Comparison of ENCODE assay signal across 20 cellular contexts in the genomic region with DNA sequence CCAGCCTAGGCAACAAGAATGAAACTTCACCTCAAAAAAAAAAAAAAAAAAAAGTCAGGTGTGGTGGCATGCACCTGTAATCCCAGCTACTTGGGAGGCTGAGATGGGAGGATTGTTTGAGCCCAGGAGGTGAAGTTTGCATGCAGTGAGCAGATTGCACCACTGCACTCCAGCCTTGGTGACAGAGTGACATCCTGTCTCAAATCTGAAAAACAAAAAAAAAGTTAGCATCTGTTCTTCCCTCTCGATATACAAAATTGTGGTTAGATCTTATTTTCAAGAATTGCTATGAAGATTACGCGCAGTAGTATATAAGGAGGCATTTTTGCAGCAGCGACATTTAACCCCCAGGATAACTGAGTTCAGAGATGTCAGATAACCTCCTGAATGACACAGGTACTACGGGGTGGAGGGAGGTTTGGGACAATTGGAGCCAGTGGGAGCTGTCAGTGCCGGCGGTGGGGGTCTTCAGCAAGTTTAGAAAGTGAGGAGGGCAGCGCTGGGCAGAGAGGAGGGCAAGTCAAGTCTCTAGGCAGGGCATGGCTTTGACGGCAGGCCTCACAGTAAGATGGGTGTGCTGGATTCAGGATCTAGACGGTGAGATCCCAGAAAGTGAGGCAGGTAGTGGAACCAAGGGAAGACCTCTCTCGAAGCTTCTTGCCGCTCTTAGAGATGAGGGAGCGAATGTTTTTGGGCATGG. TPM values are rescaled to one million over a fixed set of nuclear protein-coding genes. Genes with fewer than 3 reads are reported as not detected.
DNase-seq lines count a peak whose midpoint lies in the region; ATAC-seq, FAIRE-seq and TF ChIP-seq lines count a peak whose summit lies in the region.
"Had no signal": no experiment of that assay in that cellular context is flagged by ENCODE, and none has a peak within 500 bp of the region (broad histone marks: within the 10 kb centered on the region; RNA-seq: fewer than 3 reads in every experiment).

No MANE protein-coding gene starts in this region.

- no peak overlapping the region for H4K91ac ChIP-seq in IMR-90 (ENCODE audit: insufficient read depth, low read depth, low read length)
- peak overlapping the region; percentile 67 for H4K91ac ChIP-seq in H1 (replicated peaks; ENCODE audit: insufficient read length, low read length)

- H2AK9ac ChIP-seq in IMR-90 (replicated peaks; ENCODE audit: low read depth, low read length, poor library complexity): no peak overlapping the region

- H3K4ac ChIP-seq in IMR-90 (ENCODE audit: low read depth, low read length): peak overlapping the region; percentile 11; the same call in 1 of the 2 replicates
- H3K4ac ChIP-seq in H1 (replicated peaks; ENCODE audit: insufficient read length, low read depth, low read length): no peak overlapping the region

- H2BK15ac ChIP-seq in IMR-90 (ENCODE audit: low read depth, low read length) (no peak overlapping the region), H1 (ENCODE audit: low read length) (no peak overlapping the region)

- H3K27ac Mint-ChIP-seq in CD4-positive, CD25-positive, alpha-beta regulatory T cell: peak overlapping the region in 2 of 3 donors; percentile 10 to 52
- peak overlapping the region; percentile 84 for H3K27ac Mint-ChIP-seq in osteocyte (ENCODE audit: unreplicated experiment)
- H3K27ac Mint-ChIP-seq: activated CD4-positive, alpha-beta memory T cell treated with anti-CD3 and anti-CD28 coated beads, Interleukin-2, amount 10 ng/mL, durations not matched to agents 7 days and 5 days had no signal

- H2BK12ac ChIP-seq in H1 (ENCODE audit: low read depth, low read length): peak overlapping the region; percentile 63; the same call in 1 of the 2 replicates

- H3K36me3 Mint-ChIP-seq in CD4-positive, CD25-positive, alpha-beta regulatory T cell: no peaks in the 10 kb centered on the region
- no peaks in the 10 kb centered on the region for H3K36me3 Mint-ChIP-seq in osteocyte (ENCODE audit: unreplicated experiment)

- H4K5ac ChIP-seq in IMR-90 (ENCODE audit: low read depth, low read length): peak overlapping the region; percentile 12; the same call in 1 of the 2 replicates
- H4K5ac ChIP-seq in H1 (ENCODE audit: insufficient read length, low read depth, low read length): no peak overlapping the region

- no peaks in the 10 kb centered on the region for H3K9me3 ChIP-seq in CD4-positive, CD25-positive, alpha-beta regulatory T cell (ENCODE audit: control insufficient read depth in 2 of 2, low read length in 2 of 2)
- H3K9me3 ChIP-seq in IMR-90 (ENCODE audit: control insufficient read depth, insufficient read depth, low read length): no peaks in the 10 kb centered on the region
- no peaks in the 10 kb centered on the region for H3K9me3 ChIP-seq in H1 (ENCODE audit: insufficient read depth in 2 of 2, low read depth in 1 of 2, low read length in 1 of 2)
- H3K9me3 ChIP-seq: Caco-2, colonic mucosa, neutrophil had no signal

- no peaks in the 10 kb centered on the region for H3K4me1 ChIP-seq in CD4-positive, CD25-positive, alpha-beta regulatory T cell (ENCODE audit: control insufficient read depth, insufficient read depth, low read length, poor library complexity, severe bottlenecking)
- H3K4me1 ChIP-seq in IMR-90 (ENCODE audit: control insufficient read depth, insufficient read depth, low read length) (peaks cover 10% of the 10 kb centered on the region), H1 (replicated peaks in 1 of 4; ENCODE audit: control insufficient read depth in 3 of 4, insufficient read depth in 4 of 4, low read length in 3 of 4) (peaks cover 0 to 13% (median 5%) of the 10 kb centered on the region in 4 experiments; a peak in 5 of 7 replicates)
- H3K4me1 ChIP-seq: Caco-2, colonic mucosa had no signal

- H3K9me1 ChIP-seq in IMR-90 (ENCODE audit: insufficient read depth, low read length): peaks cover 5% of the 10 kb centered on the region; the same call in 1 of the 2 replicates

- no peak for ATAC-seq in CD4-positive, CD25-positive, alpha-beta regulatory T cell (ENCODE audit: low read depth in 2 of 2)
- ATAC-seq in IMR-90 (ENCODE audit: low read depth) (no peak), HG02798 (IDR thresholded peaks at IDR 0.05; ENCODE audit: poor library complexity, unreplicated experiment) (no peak), GM21576 (IDR thresholded peaks at IDR 0.05; ENCODE audit: unreplicated experiment) (no peak), HG02970 (IDR thresholded peaks at IDR 0.05; ENCODE audit: low FRiP score, unreplicated experiment) (no peak), HG02981 (IDR thresholded peaks at IDR 0.05; ENCODE audit: unreplicated experiment) (no peak)

- H3K23me2 ChIP-seq in H1 (ENCODE audit: low read depth, low read length): no peaks in the 10 kb centered on the region

- no peak for FAIRE-seq in H1 (lab: Jason Lieb, UNC)
- FAIRE-seq: endothelial cell of umbilical vein had no signal

- H2BK120ac ChIP-seq in IMR-90 (ENCODE audit: low read depth, low read length): no peak overlapping the region
- no peak overlapping the region for H2BK120ac ChIP-seq in H1 (replicated peaks; ENCODE audit: low read depth, low read length)

- no peak for TF ChIP-seq CTCF in IMR-90 (conservative IDR thresholded peaks at IDR 0.05; ENCODE audit: low read depth, low read length)
- no peak for TF ChIP-seq CTCF in H1 (IDR thresholded peaks at IDR 0.05; ENCODE audit: control extremely low read depth in 1 of 3, insufficient read depth in 1 of 3, low read depth in 1 of 3, low read length in 3 of 3)
- no peak for TF ChIP-seq CTCF in osteocyte (IDR thresholded peaks at IDR 0.05)

- H2AK5ac ChIP-seq in IMR-90 (ENCODE audit: low read depth, low read length) (no peak overlapping the region; the same call in 1 of the 2 replicates), H1 (ENCODE audit: low read depth, low read length) (no peak overlapping the region)

- H3K27me3 ChIP-seq in CD4-positive, CD25-positive, alpha-beta regulatory T cell (ENCODE audit: control insufficient read depth, insufficient read depth, low read length): peaks cover 3% of the 10 kb centered on the region
- H3K27me3 ChIP-seq in IMR-90 (ENCODE audit: control insufficient read depth, insufficient read depth, low read length) (peaks cover 23% of the 10 kb centered on the region), H1 (replicated peaks in 1 of 4; ENCODE audit: control insufficient read depth in 3 of 4, extremely low read depth in 1 of 4, insufficient read depth in 3 of 4, low read length in 3 of 4) (no peaks in the 10 kb centered on the region)
- H3K27me3 ChIP-seq: colonic mucosa had no signal

- no peak for TF ChIP-seq EP300 in H1 (IDR thresholded peaks at IDR 0.05; ENCODE audit: borderline replicate concordance in 1 of 2, low read depth in 2 of 2, low read length in 2 of 2)

- dilution Hi-C loops in IMR-90 (cut with HindIII; ENCODE audit: low sequenced_read_pairs, unreplicated experiment): no loop called here

- no peak overlapping the region for H3K23ac ChIP-seq in IMR-90 (ENCODE audit: low read depth, low read length)
- no peak overlapping the region for H3K23ac ChIP-seq in H1 (ENCODE audit: insufficient read length)

- H3K4me3 ChIP-seq in CD4-positive, CD25-positive, alpha-beta regulatory T cell (ENCODE audit: low read depth, low read length): no peak overlapping the region
- H3K4me3 ChIP-seq in IMR-90 (ENCODE audit: insufficient read depth, low read depth, low read length) (no peak overlapping the region), H1 (ENCODE audit: extremely low read depth in 1 of 4, insufficient read depth in 2 of 4, low read depth in 3 of 4, low read length in 4 of 4) (no peak overlapping the region)
- H3K4me3 ChIP-seq: colonic mucosa had no signal

- H3K18ac ChIP-seq in IMR-90 (ENCODE audit: low read depth, low read length) (peak overlapping the region; percentile 9; the same call in 1 of the 2 replicates), H1 (ENCODE audit: extremely low read depth, low read length) (no peak overlapping the region)

- peaks cover 6% of the 10 kb centered on the region for H3K27me3 Mint-ChIP-seq in CD4-positive, CD25-positive, alpha-beta regulatory T cell
- H3K27me3 Mint-ChIP-seq in osteocyte (ENCODE audit: unreplicated experiment): no peaks in the 10 kb centered on the region

- TF ChIP-seq POLR2A in IMR-90 (IDR thresholded peaks at IDR 0.05; ENCODE audit: low read depth, low read length): no peak
- TF ChIP-seq POLR2A in H1 (IDR thresholded peaks at IDR 0.05; ENCODE audit: control extremely low read depth in 1 of 2, low read depth in 2 of 2, low read length in 2 of 2): no peak

- H3K4me2 ChIP-seq in IMR-90 (ENCODE audit: low read depth, low read length): no peak overlapping the region; the same call in 1 of the 2 replicates
- H3K4me2 ChIP-seq in H1 (ENCODE audit: insufficient read depth in 1 of 2, low read depth in 2 of 2, low read length in 2 of 2): no peak overlapping the region

- 82% methylated on average over 5 of the region's 13 CpGs; no CpG with 5 or more reads in 1 of the 2 experiments for WGBS in IMR-90 (ENCODE audit: extremely low coverage in 2 of 2, insufficient read length in 1 of 2), 2 experiments
- WGBS in H1 (ENCODE audit: extremely low coverage in 1 of 2, insufficient coverage in 1 of 2, insufficient read length in 1 of 2, insufficient replicate concordance in 2 of 2, low coverage in 1 of 2, low lambda C conversion rate in 2 of 2, missing lambda C conversion rate in 1 of 2), 2 experiments: 94% methylated on average over 13 of the region's 13 CpGs; no CpG with 5 or more reads in 1 of the 2 experiments

- no peaks in the 10 kb centered on the region for H3K79me2 ChIP-seq in H1 (ENCODE audit: control insufficient read depth in 1 of 2, insufficient read depth in 2 of 2, low read length in 2 of 2)

- no peaks in the 10 kb centered on the region for H4K20me1 ChIP-seq in IMR-90 (ENCODE audit: insufficient read depth, low read length)
- H4K20me1 ChIP-seq in H1 (replicated peaks in 1 of 2; ENCODE audit: control insufficient read depth in 1 of 2, insufficient read depth in 2 of 2, low read length in 2 of 2): no peaks in the 10 kb centered on the region

- H3K14ac ChIP-seq in IMR-90 (replicated peaks; ENCODE audit: low read depth, low read length) (no peak overlapping the region), H1 (ENCODE audit: insufficient read length) (no peak overlapping the region)

- no peak overlapping the region for H3K27ac ChIP-seq in CD4-positive, CD25-positive, alpha-beta regulatory T cell (ENCODE audit: insufficient read depth, low read length, poor library complexity, severe bottlenecking)
- no peak overlapping the region for H3K27ac ChIP-seq in IMR-90 (ENCODE audit: insufficient read depth, low read length)
- H3K27ac ChIP-seq in H1 (ENCODE audit: low read depth, low read length): no peak overlapping the region
- H3K27ac ChIP-seq: colonic mucosa, neutrophil, VCaP had no signal

- H2AFZ ChIP-seq in IMR-90 (replicated peaks; ENCODE audit: low read length, poor library complexity) (no peak overlapping the region), H1 (ENCODE audit: low read length) (peak overlapping the region; percentile 72; the same call in 1 of the 2 replicates)

- no peak overlapping the region for H3K56ac ChIP-seq in IMR-90 (ENCODE audit: extremely low read depth, insufficient read depth, low read length)
- H3K56ac ChIP-seq in H1 (replicated peaks; ENCODE audit: insufficient read length, low read depth, low read length): no peak overlapping the region

- H2BK5ac ChIP-seq in IMR-90 (ENCODE audit: low read depth, low read length, poor library complexity, severe bottlenecking) (no peak overlapping the region), H1 (ENCODE audit: low read depth, low read length) (peak overlapping the region; percentile 66; the same call in 1 of the 2 replicates)

- DNase-seq in CD4-positive, CD25-positive, alpha-beta regulatory T cell: no peak
- no peak for DNase-seq in IMR-90
- DNase-seq in H1 (ENCODE audit: low read depth in 1 of 2, low spot score in 2 of 2): no peak
- no peak for DNase-seq in osteocyte (ENCODE audit: extremely low spot score, unreplicated experiment)
- DNase-seq: activated CD4-positive, alpha-beta memory T cell treated with anti-CD3 and anti-CD28 coated beads, Interleukin-2, amount 10 ng/mL, durations not matched to agents 7 days and 5 days; activated naive CD4-positive, alpha-beta T cell treated with anti-CD3 and anti-CD28 coated beads, Interleukin-2, amount 50 U/mL, for 16 hours; activated T-cell treated with anti-CD3 and anti-CD28 coated beads, Interleukin-2, amount 50 U/mL, for 1 hour; Caco-2; colonic mucosa; midbrain; NCI-H1694 treated with DMSO at 0.1 percent for 48 hours; NCI-H446; T-helper 1 cell had no signal

- no TSS peak for BruUV-seq in IMR-90 (replicated peaks; lab: Mats Ljungman, UMichigan)

- H3K36me3 ChIP-seq in CD4-positive, CD25-positive, alpha-beta regulatory T cell (ENCODE audit: control insufficient read depth, insufficient read depth, low read length): no peaks in the 10 kb centered on the region
- H3K36me3 ChIP-seq in IMR-90 (ENCODE audit: control insufficient read depth, insufficient read depth, low read length) (no peaks in the 10 kb centered on the region), H1 (ENCODE audit: control insufficient read depth in 2 of 4, insufficient read depth in 4 of 4, low read length in 3 of 4) (no peaks in the 10 kb centered on the region)
- H3K36me3 ChIP-seq: colonic mucosa, neutrophil had no signal

- TF ChIP-seq RAD21 in IMR-90 (IDR thresholded peaks at IDR 0.05; ENCODE audit: low read length): no peak
- TF ChIP-seq RAD21 in H1 (IDR thresholded peaks at IDR 0.05 in 1 of 2, conservative IDR thresholded peaks at IDR 0.05 in 1 of 2; ENCODE audit: low read depth in 2 of 2, low read length in 2 of 2): no peak

- in situ Hi-C loops in IMR-90 (cut with MboI; ENCODE audit: low sequenced_read_pairs): no loop called here

- CTCF ChIA-PET in IMR-90 (lab: Yijun Ruan, JAX): no interaction called here
- CTCF ChIA-PET in H1 (lab: Charles Lee; ENCODE audit: partially characterized antibody): interaction anchor here (0.6 to 3.6 kb wide), 8 partner anchors 9 to 510 kb away, joined by 3 to 26 read pairs (median 4); no protein-coding TSS in a partner anchor

- no peak overlapping the region for H4K8ac ChIP-seq in IMR-90 (ENCODE audit: low read depth in 2 of 2, low read length in 2 of 2)
- H4K8ac ChIP-seq in H1 (ENCODE audit: extremely low read depth, insufficient read depth, low read length): no peak overlapping the region

- H3K9ac ChIP-seq in IMR-90 (ENCODE audit: low read depth, low read length) (no peak overlapping the region), H1 (replicated peaks in 1 of 4; ENCODE audit: extremely low read depth in 1 of 4, low read depth in 3 of 4, low read length in 3 of 4) (no peak overlapping the region)

- no peaks in the 10 kb centered on the region for H3K9me3 Mint-ChIP-seq in CD4-positive, CD25-positive, alpha-beta regulatory T cell
- no peaks in the 10 kb centered on the region for H3K9me3 Mint-ChIP-seq in osteocyte (ENCODE audit: unreplicated experiment)
- H3K9me3 Mint-ChIP-seq: activated CD4-positive, alpha-beta memory T cell treated with anti-CD3 and anti-CD28 coated beads, Interleukin-2, amount 10 ng/mL, durations not matched to agents 7 days and 5 days had no signal

- POLR2A ChIA-PET in IMR-90 (lab: Charles Lee; ENCODE audit: unreplicated experiment): interaction anchor here (0.7 kb wide), 1 partner anchor 1963 kb away, joined by 9 read pairs; no protein-coding TSS in a partner anchor
- POLR2A ChIA-PET in H1 (lab: Charles Lee; ENCODE audit: partially characterized antibody): interaction anchor here (0.5 to 2.0 kb wide), 6 partner anchors 10 to 96 kb away, joined by 3 to 17 read pairs (median 4); a partner anchor contains a TSS

- H3K79me1 ChIP-seq in IMR-90 (ENCODE audit: low read depth in 1 of 2, low read length in 2 of 2): no peaks in the 10 kb centered on the region
- H3K79me1 ChIP-seq in H1 (ENCODE audit: low read depth, low read length): no peaks in the 10 kb centered on the region

- intact Hi-C loops in IMR-90 (cut with micrococcal nuclease): no loop called here

- 0 out of 2 replicates have a peak overlapping the region, but pooled peaks have one; percentile 25 for H2BK20ac ChIP-seq in IMR-90 (ENCODE audit: low read depth, low read length)
- H2BK20ac ChIP-seq in H1 (ENCODE audit: low read length): peak overlapping the region; percentile 75; the same call in 1 of the 2 replicates

- H3K4me1 Mint-ChIP-seq in CD4-positive, CD25-positive, alpha-beta regulatory T cell: peaks cover 0 to 7% (median 4%) of the 10 kb centered on the region in 4 donors
- H3K4me1 Mint-ChIP-seq in osteocyte (ENCODE audit: unreplicated experiment): peaks cover 81% of the 10 kb centered on the region

- H3K4me3 Mint-ChIP-seq in CD4-positive, CD25-positive, alpha-beta regulatory T cell: peak overlapping the region in 1 of 4 donors; percentile 18
- no peak overlapping the region for H3K4me3 Mint-ChIP-seq in osteocyte (ENCODE audit: unreplicated experiment)
- H3K4me3 Mint-ChIP-seq: activated CD4-positive, alpha-beta memory T cell treated with anti-CD3 and anti-CD28 coated beads, Interleukin-2, amount 10 ng/mL, durations not matched to agents 7 days and 5 days had no signal

RNA-seq across cellular contexts. Expression of a gene that starts 26.2 kb away (rescaled TPM):
- total RNA-seq in CD4-positive, CD25-positive, alpha-beta regulatory T cell: 24.3 TPM
- polyA plus RNA-seq in CD4-positive, CD25-positive, alpha-beta regulatory T cell: 10 to 100 TPM; 65.0 to 73.8 (median 70.4) TPM
- total RNA-seq in IMR-90 (2012; rRNA removed): 43.0 and 47.0 TPM in 2 replicates
- 56.6 and 56.8 TPM in 2 replicates for polyA plus RNA-seq in IMR-90 (2012; rRNA removed)
- 53.5 and 60.4 TPM in 2 replicates for polyA plus RNA-seq in IMR-90 (2012; cell fraction: cytosol; rRNA removed)
- 24.4 and 30.5 TPM in 2 replicates for polyA plus RNA-seq in IMR-90 (2012; cell fraction: nucleus; rRNA removed; ENCODE audit: low replicate concordance)
- 48.3 and 52.1 TPM in 2 replicates for total RNA-seq in H1 (2021; fragmentation: NEBNext Ultra II Directional; extraction: Animal tissue kit (Norgen Biotek cat#: 25700))
- polyA plus RNA-seq in H1 (2011; rRNA removed): 121 and 129 TPM in 2 replicates
- 115 TPM for polyA plus RNA-seq in H1 (2011; cell fraction: cytosol; rRNA removed)
- polyA plus RNA-seq in H1 (2011; cell fraction: nucleus; rRNA removed): 95.2 TPM
- polyA plus RNA-seq in H1 (2012, experiment 1 of 2): 70.4 to 84.7 TPM (median 74.9 TPM) in 4 replicates
- polyA plus RNA-seq in H1 (2012, experiment 2 of 2): 103 TPM
- polyA plus RNA-seq in H1 (2013, experiment 1 of 2): 61.3 TPM
- 58.7 TPM for polyA plus RNA-seq in H1 (2013, experiment 2 of 2)
- 95.6 and 97.8 TPM in 2 replicates for polyA minus RNA-seq in H1 (2011; rRNA and poly(A)+ RNA removed)
- 36.3 TPM for polyA minus RNA-seq in H1 (2011; cell fraction: cytosol; rRNA and poly(A)+ RNA removed)
- 63.1 TPM for polyA minus RNA-seq in H1 (2011; cell fraction: nucleus; rRNA and poly(A)+ RNA removed)
- 35.3 and 37.3 TPM in 2 replicates for total RNA-seq in osteocyte

RNA-seq across cellular contexts. Expression of a gene that starts 56.2 kb away (rescaled TPM):
- total RNA-seq in CD4-positive, CD25-positive, alpha-beta regulatory T cell: 0.22 TPM
- polyA plus RNA-seq in CD4-positive, CD25-positive, alpha-beta regulatory T cell: under 1 TPM in 2 of 4 donors, not detected in 2; 0.01 to 0.13 TPM
- total RNA-seq in IMR-90 (2012; rRNA removed): 156 and 190 TPM in 2 replicates
- polyA plus RNA-seq in IMR-90 (2012; rRNA removed): 211 and 234 TPM in 2 replicates
- polyA plus RNA-seq in IMR-90 (2012; cell fraction: cytosol; rRNA removed): 69.3 and 213 TPM in 2 replicates
- 853 and 1,420 TPM in 2 replicates for polyA plus RNA-seq in IMR-90 (2012; cell fraction: nucleus; rRNA removed; ENCODE audit: low replicate concordance)
- 40.7 and 42.2 TPM in 2 replicates for total RNA-seq in H1 (2021; fragmentation: NEBNext Ultra II Directional; extraction: Animal tissue kit (Norgen Biotek cat#: 25700))
- 58.5 and 78.3 TPM in 2 replicates for polyA plus RNA-seq in H1 (2011; rRNA removed)
- 91.7 TPM for polyA plus RNA-seq in H1 (2011; cell fraction: cytosol; rRNA removed)
- 197 TPM for polyA plus RNA-seq in H1 (2011; cell fraction: nucleus; rRNA removed)
- 39.9 to 45.4 TPM (median 43.0 TPM) in 4 replicates for polyA plus RNA-seq in H1 (2012, experiment 1 of 2)
- 28.1 TPM for polyA plus RNA-seq in H1 (2012, experiment 2 of 2)
- polyA plus RNA-seq in H1 (2013, experiment 1 of 2): 33.6 TPM
- 37.0 TPM for polyA plus RNA-seq in H1 (2013, experiment 2 of 2)
- 167 and 198 TPM in 2 replicates for polyA minus RNA-seq in H1 (2011; rRNA and poly(A)+ RNA removed)
- polyA minus RNA-seq in H1 (2011; cell fraction: cytosol; rRNA and poly(A)+ RNA removed): 42.9 TPM
- 91.6 TPM for polyA minus RNA-seq in H1 (2011; cell fraction: nucleus; rRNA and poly(A)+ RNA removed)
- total RNA-seq in osteocyte: 59.5 and 69.7 TPM in 2 replicates

Comparison
In these comparisons a context has a peak if more than half of its experiments do, and no peak if none do; other contexts are left out.
1. RNA of a gene that starts 56.2 kb away (total RNA-seq): 156 to 190 TPM in IMR-90, 59.5 to 69.7 TPM in osteocyte and 40.7 to 42.2 TPM in H1; 0.22 TPM in CD4-positive, CD25-positive, alpha-beta regulatory T cell (single experiment); every median in the first group is over 10 times any median in the second.